Comparison of ENCODE assay signal across 25 cellular contexts in the genomic region with DNA sequence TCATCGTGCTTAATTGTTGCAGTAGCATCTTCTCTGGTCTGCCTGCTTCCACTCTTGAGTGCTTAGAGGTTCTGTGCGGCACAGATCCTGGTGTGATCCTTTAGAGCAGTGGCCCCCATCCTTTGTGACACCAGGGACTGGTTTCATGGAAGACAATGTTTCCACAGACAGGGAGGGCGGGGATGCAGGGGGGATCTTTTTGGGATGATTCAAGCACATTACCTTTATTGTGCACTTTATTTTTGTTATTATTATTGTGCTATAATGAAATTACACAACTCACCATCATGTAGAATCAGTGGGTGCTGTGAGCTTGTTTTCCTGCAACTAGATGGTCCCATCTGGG.
"Had no signal": no experiment of that assay in that cellular context is flagged by ENCODE, and none has a peak within 500 bp of the region (broad histone marks: within the 10 kb centered on the region; RNA-seq: fewer than 3 reads in every experiment).

No MANE protein-coding gene starts in this region.

- H3K4me1 ChIP-seq: ascending aorta, right atrium auricular region, uterus had no signal

- ATAC-seq: activated CD4-positive, CD25-positive, alpha-beta regulatory T cell treated with anti-CD3 and anti-CD28 coated beads, Interleukin-2, amount 50 U/mL, for 24 hours; naive thymus-derived CD8-positive, alpha-beta T cell had no signal

- H3K27ac ChIP-seq: ascending aorta, cardiac muscle cell, coronary artery, dorsolateral prefrontal cortex, right atrium auricular region, uterus, WERI-Rb-1 had no signal

- H3K4me3 ChIP-seq: ascending aorta, cardiac muscle cell, coronary artery, dorsolateral prefrontal cortex, right atrium auricular region, uterus had no signal

- H3K4me3 Mint-ChIP-seq: activated naive CD4-positive, alpha-beta T cell treated with anti-CD3 and anti-CD28 coated beads, Interleukin-2, amount 10 ng/mL, durations not matched to agents 7 days and 5 days; activated naive CD8-positive, alpha-beta T cell treated with anti-CD3 and anti-CD28 coated beads, Interleukin-2, amount 10 ng/mL, durations not matched to agents 7 days and 5 days; brain; naive thymus-derived CD8-positive, alpha-beta T cell; stimulated activated naive CD8-positive, alpha-beta T cell treated with anti-CD3 and anti-CD28 coated beads, Interleukin-15, Interleukin-2, amounts not matched to agents 100 ng/mL and 50 ng/mL, for 24 hours; type B pancreatic cell had no signal

- H3K27ac Mint-ChIP-seq: activated naive CD4-positive, alpha-beta T cell treated with anti-CD3 and anti-CD28 coated beads, Interleukin-2, amount 10 ng/mL, durations not matched to agents 7 days and 5 days; activated naive CD8-positive, alpha-beta T cell treated with anti-CD3 and anti-CD28 coated beads, Interleukin-2, amount 10 ng/mL, durations not matched to agents 7 days and 5 days; brain; naive thymus-derived CD8-positive, alpha-beta T cell; stimulated activated naive CD8-positive, alpha-beta T cell treated with anti-CD3 and anti-CD28 coated beads, Interleukin-15, Interleukin-2, amounts not matched to agents 100 ng/mL and 50 ng/mL, for 24 hours; type B pancreatic cell had no signal

- H3K4me1 Mint-ChIP-seq: activated naive CD4-positive, alpha-beta T cell treated with anti-CD3 and anti-CD28 coated beads, Interleukin-2, amount 10 ng/mL, durations not matched to agents 7 days and 5 days; activated naive CD8-positive, alpha-beta T cell treated with anti-CD3 and anti-CD28 coated beads, Interleukin-2, amount 10 ng/mL, durations not matched to agents 7 days and 5 days; brain; naive thymus-derived CD8-positive, alpha-beta T cell had no signal

- H3K36me3 ChIP-seq: ascending aorta, cardiac muscle cell, right atrium auricular region, uterus, WERI-Rb-1 had no signal

- FAIRE-seq: TTC549 had no signal

- H3K9me3 ChIP-seq: ascending aorta, right atrium auricular region, uterus had no signal

- H3K36me3 Mint-ChIP-seq: activated naive CD4-positive, alpha-beta T cell treated with anti-CD3 and anti-CD28 coated beads, Interleukin-2, amount 10 ng/mL, durations not matched to agents 7 days and 5 days; activated naive CD8-positive, alpha-beta T cell treated with anti-CD3 and anti-CD28 coated beads, Interleukin-2, amount 10 ng/mL, durations not matched to agents 7 days and 5 days; brain; type B pancreatic cell had no signal

- H3K27me3 Mint-ChIP-seq: activated naive CD4-positive, alpha-beta T cell treated with anti-CD3 and anti-CD28 coated beads, Interleukin-2, amount 10 ng/mL, durations not matched to agents 7 days and 5 days; type B pancreatic cell had no signal

- DNase-seq: activated CD4-positive, alpha-beta T cell treated with anti-CD3 and anti-CD28 coated beads for 48 hours; activated CD4-positive, alpha-beta T cell treated with anti-CD3 and anti-CD28 coated beads, Interleukin-2, amount 50 U/mL, for 48 hours; activated CD8-positive, alpha-beta memory T cell treated with anti-CD3 and anti-CD28 coated beads for 24 hours; activated gamma-delta T cell; activated naive CD4-positive, alpha-beta T cell treated with anti-CD3 and anti-CD28 coated beads, Interleukin-2, amount 10 ng/mL, durations not matched to agents 7 days and 5 days; activated naive CD8-positive, alpha-beta T cell treated with anti-CD3 and anti-CD28 coated beads, Interleukin-2, amount 10 ng/mL, durations not matched to agents 7 days and 5 days; effector memory CD4-positive, alpha-beta T cell; hippocampal formation; midbrain; stimulated activated CD4-positive, alpha-beta T cell treated with anti-CD3 and anti-CD28 coated beads, Interleukin-4, amount 100 ng/mL, for 1 hour; substantia nigra; T-helper 9 cell; uterus; WERI-Rb-1 had no signal

- H3K9me3 Mint-ChIP-seq: stimulated activated naive CD8-positive, alpha-beta T cell treated with anti-CD3 and anti-CD28 coated beads, Interleukin-15, Interleukin-2, amounts not matched to agents 100 ng/mL and 50 ng/mL, for 24 hours; type B pancreatic cell had no signal
